ENCODE assay signal across 1 cellular context in the genomic region with DNA sequence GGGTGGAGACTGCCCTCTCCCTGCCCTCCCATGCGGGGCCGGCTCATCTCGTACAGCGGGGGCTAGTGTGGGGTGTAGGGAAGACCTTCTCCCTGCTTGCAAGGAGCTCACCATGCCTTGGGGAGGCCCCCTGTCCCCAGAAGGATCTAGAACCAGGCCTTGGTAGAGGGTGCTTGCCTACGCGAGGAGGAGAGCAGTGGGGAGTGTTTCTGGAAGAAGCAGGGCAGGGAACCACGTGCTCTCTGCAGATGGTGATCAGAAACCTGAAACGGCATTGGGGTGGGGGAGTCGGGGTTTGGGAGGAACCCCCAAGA.
TF ChIP-seq lines count a peak whose summit lies in the region.

No MANE protein-coding gene starts in this region.

TF ChIP-seq in A549, 52 proteins besides CTCF, POLR2A, EP300 and RAD21 (continued from another document):
- TF ChIP-seq, protein P1, sequence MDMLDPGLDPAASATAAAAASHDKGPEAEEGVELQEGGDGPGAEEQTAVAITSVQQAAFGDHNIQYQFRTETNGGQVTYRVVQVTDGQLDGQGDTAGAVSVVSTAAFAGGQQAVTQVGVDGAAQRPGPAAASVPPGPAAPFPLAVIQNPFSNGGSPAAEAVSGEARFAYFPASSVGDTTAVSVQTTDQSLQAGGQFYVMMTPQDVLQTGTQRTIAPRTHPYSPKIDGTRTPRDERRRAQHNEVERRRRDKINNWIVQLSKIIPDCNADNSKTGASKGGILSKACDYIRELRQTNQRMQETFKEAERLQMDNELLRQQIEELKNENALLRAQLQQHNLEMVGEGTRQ (IDR thresholded peaks at IDR 0.05) = no peak; the same call in 1 of the 2 replicates
- TF ChIP-seq MAFK (IDR thresholded peaks at IDR 0.05; ENCODE audit: partially characterized antibody) = no peak
- TF ChIP-seq ESRRA (IDR thresholded peaks at IDR 0.05; ENCODE audit: borderline replicate concordance, low read length) = no peak
- TF ChIP-seq, protein P2, sequence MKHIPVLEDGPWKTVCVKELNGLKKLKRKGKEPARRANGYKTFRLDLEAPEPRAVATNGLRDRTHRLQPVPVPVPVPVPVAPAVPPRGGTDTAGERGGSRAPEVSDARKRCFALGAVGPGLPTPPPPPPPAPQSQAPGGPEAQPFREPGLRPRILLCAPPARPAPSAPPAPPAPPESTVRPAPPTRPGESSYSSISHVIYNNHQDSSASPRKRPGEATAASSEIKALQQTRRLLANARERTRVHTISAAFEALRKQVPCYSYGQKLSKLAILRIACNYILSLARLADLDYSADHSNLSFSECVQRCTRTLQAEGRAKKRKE (CRISPR knock-in tag; IDR thresholded peaks at IDR 0.05; ENCODE audit: low read depth) = no peak
- no peak for TF ChIP-seq KDM1A (IDR thresholded peaks at IDR 0.05; ENCODE audit: low read depth)
- TF ChIP-seq, protein P3, sequence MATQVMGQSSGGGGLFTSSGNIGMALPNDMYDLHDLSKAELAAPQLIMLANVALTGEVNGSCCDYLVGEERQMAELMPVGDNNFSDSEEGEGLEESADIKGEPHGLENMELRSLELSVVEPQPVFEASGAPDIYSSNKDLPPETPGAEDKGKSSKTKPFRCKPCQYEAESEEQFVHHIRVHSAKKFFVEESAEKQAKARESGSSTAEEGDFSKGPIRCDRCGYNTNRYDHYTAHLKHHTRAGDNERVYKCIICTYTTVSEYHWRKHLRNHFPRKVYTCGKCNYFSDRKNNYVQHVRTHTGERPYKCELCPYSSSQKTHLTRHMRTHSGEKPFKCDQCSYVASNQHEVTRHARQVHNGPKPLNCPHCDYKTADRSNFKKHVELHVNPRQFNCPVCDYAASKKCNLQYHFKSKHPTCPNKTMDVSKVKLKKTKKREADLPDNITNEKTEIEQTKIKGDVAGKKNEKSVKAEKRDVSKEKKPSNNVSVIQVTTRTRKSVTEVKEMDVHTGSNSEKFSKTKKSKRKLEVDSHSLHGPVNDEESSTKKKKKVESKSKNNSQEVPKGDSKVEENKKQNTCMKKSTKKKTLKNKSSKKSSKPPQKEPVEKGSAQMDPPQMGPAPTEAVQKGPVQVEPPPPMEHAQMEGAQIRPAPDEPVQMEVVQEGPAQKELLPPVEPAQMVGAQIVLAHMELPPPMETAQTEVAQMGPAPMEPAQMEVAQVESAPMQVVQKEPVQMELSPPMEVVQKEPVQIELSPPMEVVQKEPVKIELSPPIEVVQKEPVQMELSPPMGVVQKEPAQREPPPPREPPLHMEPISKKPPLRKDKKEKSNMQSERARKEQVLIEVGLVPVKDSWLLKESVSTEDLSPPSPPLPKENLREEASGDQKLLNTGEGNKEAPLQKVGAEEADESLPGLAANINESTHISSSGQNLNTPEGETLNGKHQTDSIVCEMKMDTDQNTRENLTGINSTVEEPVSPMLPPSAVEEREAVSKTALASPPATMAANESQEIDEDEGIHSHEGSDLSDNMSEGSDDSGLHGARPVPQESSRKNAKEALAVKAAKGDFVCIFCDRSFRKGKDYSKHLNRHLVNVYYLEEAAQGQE (IDR thresholded peaks at IDR 0.05) = peak; percentile 4; the same call in 1 of the 2 replicates
- no peak for TF ChIP-seq NR3C1 (IDR thresholded peaks at IDR 0.05)
- TF ChIP-seq ZC3H11A (IDR thresholded peaks at IDR 0.05) = no peak
- TF ChIP-seq, protein P4, sequence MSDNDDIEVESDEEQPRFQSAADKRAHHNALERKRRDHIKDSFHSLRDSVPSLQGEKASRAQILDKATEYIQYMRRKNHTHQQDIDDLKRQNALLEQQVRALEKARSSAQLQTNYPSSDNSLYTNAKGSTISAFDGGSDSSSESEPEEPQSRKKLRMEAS (IDR thresholded peaks at IDR 0.05) = peak; percentile 35; the same call in 1 of the 2 replicates
- no peak for TF ChIP-seq RCOR1 (IDR thresholded peaks at IDR 0.05; ENCODE audit: low read depth, low read length)
- TF ChIP-seq BHLHE40 (IDR thresholded peaks at IDR 0.05; ENCODE audit: low read depth, low read length) = no peak
TF ChIP-seq in A549: peak in this region for 4.
